Comparison of ENCODE assay signal across 22 cellular contexts in the genomic region with DNA sequence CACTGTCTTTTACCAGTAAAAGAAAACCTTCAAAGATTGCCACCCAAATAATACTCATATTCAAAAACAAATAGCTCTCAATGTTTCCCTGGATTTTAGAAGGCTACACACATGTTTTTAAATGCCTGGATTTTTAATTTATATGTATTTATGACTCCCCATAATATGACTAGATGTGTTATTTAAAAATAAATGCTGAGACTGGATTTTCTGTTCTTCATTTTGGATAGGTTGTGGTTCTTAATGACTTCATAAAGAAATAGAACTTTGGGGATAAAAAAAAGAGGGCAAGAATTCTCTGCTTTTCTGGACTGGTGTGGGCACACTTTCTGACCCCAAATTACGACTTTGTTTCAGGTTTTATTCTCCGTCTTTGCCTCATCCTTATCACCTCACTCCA.
DNase-seq lines count a peak whose midpoint lies in the region; ATAC-seq and TF ChIP-seq lines count a peak whose summit lies in the region.
"Had no signal": no experiment of that assay in that cellular context is flagged by ENCODE, and none has a peak within 500 bp of the region (broad histone marks: within the 10 kb centered on the region; RNA-seq: fewer than 3 reads in every experiment).

No MANE protein-coding gene starts in this region.

- H3K9me3 ChIP-seq in mammary epithelial cell (replicated peaks; ENCODE audit: insufficient read depth, low read length) (no peaks in the 10 kb centered on the region), fibroblast of lung (ENCODE audit: control insufficient read depth, insufficient read depth, low read depth, low read length) (no peaks in the 10 kb centered on the region), Karpas-422 (ENCODE audit: low read length) (no peaks in the 10 kb centered on the region)
- H3K9me3 ChIP-seq: Peyer's patch had no signal

- H3K27me3 ChIP-seq in mammary epithelial cell (ENCODE audit: insufficient read depth, low read length) (no peaks in the 10 kb centered on the region), fibroblast of lung (ENCODE audit: control insufficient read depth, insufficient read depth, low read length) (no peaks in the 10 kb centered on the region), Karpas-422 (ENCODE audit: low read length) (no peaks in the 10 kb centered on the region)
- H3K27me3 ChIP-seq: Peyer's patch had no signal

- H3K79me2 ChIP-seq in mammary epithelial cell (ENCODE audit: insufficient read depth, low read length) = no peaks in the 10 kb centered on the region
- H3K79me2 ChIP-seq in fibroblast of lung (ENCODE audit: control insufficient read depth, insufficient read depth, low read length) = no peaks in the 10 kb centered on the region
- H3K79me2 ChIP-seq in Karpas-422 (ENCODE audit: low read length) = no peaks in the 10 kb centered on the region

- H3K9ac ChIP-seq in mammary epithelial cell (ENCODE audit: insufficient read depth, low read length) (no peak overlapping the region), fibroblast of lung (ENCODE audit: insufficient read depth, low read length) (no peak overlapping the region), Karpas-422 (ENCODE audit: low read length) (no peak overlapping the region)

- no peaks in the 10 kb centered on the region for H3K9me3 Mint-ChIP-seq in MCF 10A (ENCODE audit: unreplicated experiment)
- H3K9me3 Mint-ChIP-seq in osteocyte (ENCODE audit: unreplicated experiment) = peaks cover 4% of the 10 kb centered on the region
- no peaks in the 10 kb centered on the region for H3K9me3 Mint-ChIP-seq in T-cell
- H3K9me3 Mint-ChIP-seq: CD8-positive, alpha-beta memory T cell had no signal

- no peak for ATAC-seq in T-cell (replicated peaks in 1 of 4)

- dilution Hi-C loops in mammary epithelial cell (cut with HindIII; ENCODE audit: low sequenced_read_pairs) = no loop called here

- no peak overlapping the region for H3K4me3 ChIP-seq in mammary epithelial cell (replicated peaks in 1 of 3; ENCODE audit: insufficient read depth in 1 of 3, low read depth in 2 of 3, low read length in 3 of 3)
- no peak overlapping the region for H3K4me3 ChIP-seq in fibroblast of lung (replicated peaks in 1 of 4; ENCODE audit: control extremely low read depth in 1 of 4, insufficient read depth in 1 of 4, low read depth in 3 of 4, low read length in 4 of 4)
- H3K4me3 ChIP-seq in foreskin fibroblast (ENCODE audit: low read depth in 1 of 2, low read length in 2 of 2) = no peak overlapping the region
- H3K4me3 ChIP-seq in Karpas-422 (ENCODE audit: low read length) = no peak overlapping the region
- H3K4me3 ChIP-seq: Peyer's patch had no signal

- H3K4me1 Mint-ChIP-seq in MCF 10A (ENCODE audit: insufficient read depth, unreplicated experiment) (peaks cover 29% of the 10 kb centered on the region), osteocyte (ENCODE audit: unreplicated experiment) (peaks cover 65% of the 10 kb centered on the region), T-cell (no peaks in the 10 kb centered on the region)
- H3K4me1 Mint-ChIP-seq: CD8-positive, alpha-beta memory T cell had no signal

- H3K27ac Mint-ChIP-seq in MCF 10A (ENCODE audit: low read depth, unreplicated experiment) (peak overlapping the region; percentile 31), osteocyte (ENCODE audit: unreplicated experiment) (peak overlapping the region; percentile 88), T-cell (no peak overlapping the region)
- H3K27ac Mint-ChIP-seq: CD8-positive, alpha-beta memory T cell had no signal

- no peak for TF ChIP-seq CTCF in MCF 10A (IDR thresholded peaks at IDR 0.05; ENCODE audit: unreplicated experiment)
- no peak for TF ChIP-seq CTCF in mammary epithelial cell (conservative IDR thresholded peaks at IDR 0.05 in 1 of 2, IDR thresholded peaks at IDR 0.05 in 1 of 2; ENCODE audit: extremely low read depth in 1 of 2, insufficient read depth in 1 of 2, low read depth in 1 of 2, low read length in 2 of 2)
- no peak for TF ChIP-seq CTCF in fibroblast of lung (conservative IDR thresholded peaks at IDR 0.05 in 1 of 2, IDR thresholded peaks at IDR 0.05 in 1 of 2; ENCODE audit: low read depth in 1 of 2, low read length in 2 of 2)
- TF ChIP-seq CTCF in osteocyte (IDR thresholded peaks at IDR 0.05) = no peak
- no peak for TF ChIP-seq CTCF in foreskin fibroblast (IDR thresholded peaks at IDR 0.05; ENCODE audit: low read depth, low read length)

- in situ Hi-C loops in mammary epithelial cell (cut with MboI; ENCODE audit: low sequenced_read_pairs in 2 of 2) = no loop called here

- H3K27ac ChIP-seq in mammary epithelial cell (ENCODE audit: insufficient read depth, low read depth, low read length) = no peak overlapping the region
- peak overlapping the region; percentile 1 for H3K27ac ChIP-seq in fibroblast of lung (ENCODE audit: insufficient read depth, low read length)
- no peak overlapping the region for H3K27ac ChIP-seq in Karpas-422 (ENCODE audit: low read length)
- H3K27ac ChIP-seq: 22Rv1, C4-2B, Peyer's patch had no signal

- no peaks in the 10 kb centered on the region for H3K9me2 ChIP-seq in Karpas-422 (replicated peaks; ENCODE audit: insufficient read depth, low read length)

- POLR2A ChIA-PET in MCF 10A (lab: Yijun Ruan, JAX) (no interaction called here), T-cell (lab: Charles Lee) (interaction anchor here in 1 of 2 donors (0.6 kb wide), 1 partner anchor 71 kb away, joined by 3 read pairs; no protein-coding TSS in a partner anchor)

- 100% methylated on average over 2 of the region's 2 CpGs for WGBS in mammary epithelial cell (ENCODE audit: low coverage, missing lambda C conversion rate)

- H3K36me3 Mint-ChIP-seq in MCF 10A (ENCODE audit: insufficient read depth, unreplicated experiment) (no peaks in the 10 kb centered on the region), osteocyte (ENCODE audit: unreplicated experiment) (peaks cover 1% of the 10 kb centered on the region), T-cell (no peaks in the 10 kb centered on the region)

- CTCF ChIA-PET in MCF 10A (lab: Yijun Ruan, JAX) (interaction anchor here (1.3 to 1.8 kb wide), 3 partner anchors 12 to 374 kb away, joined by 3 to 5 read pairs (median 4); no protein-coding TSS in a partner anchor), mammary epithelial cell (lab: Charles Lee; ENCODE audit: low non-redundant PET) (no interaction called here), T-cell (lab: Charles Lee) (no interaction called here)

- BruUV-seq in MCF 10A (replicated peaks; lab: Mats Ljungman, UMichigan) = no TSS peak
- BruUV-seq in mammary epithelial cell (replicated peaks; lab: Mats Ljungman, UMichigan) = no TSS peak

- H3K36me3 ChIP-seq in mammary epithelial cell (ENCODE audit: insufficient read depth, low read length) (no peaks in the 10 kb centered on the region), fibroblast of lung (ENCODE audit: control insufficient read depth, insufficient read depth, low read length) (no peaks in the 10 kb centered on the region), Karpas-422 (ENCODE audit: insufficient read depth, low read length) (no peaks in the 10 kb centered on the region)
- H3K36me3 ChIP-seq: Peyer's patch had no signal

- H3K4me2 ChIP-seq in mammary epithelial cell (ENCODE audit: insufficient read depth, low read depth, low read length) (no peak overlapping the region), fibroblast of lung (ENCODE audit: extremely low read depth, insufficient read depth, low read length) (no peak overlapping the region), Karpas-422 (ENCODE audit: low read depth, low read length, poor library complexity, severe bottlenecking) (no peak overlapping the region)

- no peaks in the 10 kb centered on the region for H4K20me1 ChIP-seq in mammary epithelial cell (ENCODE audit: insufficient read depth, low read length)
- no peaks in the 10 kb centered on the region for H4K20me1 ChIP-seq in fibroblast of lung (ENCODE audit: control insufficient read depth, extremely low read depth, insufficient read depth, low read length)
- H4K20me1 ChIP-seq in Karpas-422 (ENCODE audit: insufficient read depth, low read depth, low read length) = no peaks in the 10 kb centered on the region

- H3K4me3 Mint-ChIP-seq in MCF 10A (ENCODE audit: unreplicated experiment) (no peak overlapping the region), osteocyte (ENCODE audit: unreplicated experiment) (no peak overlapping the region), T-cell (no peak overlapping the region)
- H3K4me3 Mint-ChIP-seq: CD8-positive, alpha-beta memory T cell had no signal

- DNase-seq in MCF 10A (ENCODE audit: unreplicated experiment) (no peak), mammary epithelial cell (no peak), fibroblast of lung (ENCODE audit: low read depth in 2 of 2) (no peak), osteocyte (ENCODE audit: extremely low spot score, unreplicated experiment) (no peak), foreskin fibroblast (no peak), NCI-H1092 treated with DMSO at 0.1 percent for 48 hours (lab: John Stamatoyannopoulos, UW) (no peak), T-cell (no peak), Karpas-422 (no peak)
- DNase-seq: CD8-positive, alpha-beta memory T cell; DMS53; GDM1; H7; KBM-7; NCI-H1105; NCI-H2081; NCI-H2171; NCI-H345; NCI-H524; NK-92 treated with Interleukin-12 subunit alpha and Interleukin-12 subunit beta, amount 100 ng/mL, for 24 hours; Peyer's patch had no signal

- intact Hi-C loops in MCF 10A (cut with micrococcal nuclease) = no loop called here
- intact Hi-C loops in mammary epithelial cell (cut with micrococcal nuclease) = no loop called here

- no peaks in the 10 kb centered on the region for H3K27me3 Mint-ChIP-seq in MCF 10A (ENCODE audit: insufficient read depth, unreplicated experiment)
- no peaks in the 10 kb centered on the region for H3K27me3 Mint-ChIP-seq in osteocyte (ENCODE audit: unreplicated experiment)
- no peaks in the 10 kb centered on the region for H3K27me3 Mint-ChIP-seq in T-cell
- H3K27me3 Mint-ChIP-seq: CD8-positive, alpha-beta memory T cell had no signal

- H3K4me1 ChIP-seq in mammary epithelial cell (ENCODE audit: insufficient read depth, low read length) = peaks cover 35% of the 10 kb centered on the region
- H3K4me1 ChIP-seq in fibroblast of lung (ENCODE audit: control insufficient read depth, extremely low read depth, insufficient read depth, low read length) = peaks cover 5% of the 10 kb centered on the region
- peaks cover 12% of the 10 kb centered on the region for H3K4me1 ChIP-seq in Karpas-422 (ENCODE audit: low read length)
- H3K4me1 ChIP-seq: Peyer's patch had no signal

- H2AFZ ChIP-seq in mammary epithelial cell (ENCODE audit: low read depth, low read length) = no peak overlapping the region
- H2AFZ ChIP-seq in fibroblast of lung (ENCODE audit: low read length) = no peak overlapping the region
- no peak overlapping the region for H2AFZ ChIP-seq in Karpas-422 (ENCODE audit: low read length)

Comparison
In these comparisons a context has a peak if more than half of its experiments do, and no peak if none do; other contexts are left out.
1. H3K27ac Mint-ChIP-seq: peak in MCF 10A (single experiment) and osteocyte (single experiment); none in T-cell (0 of 2).